ENCODE assay signal across 26 cellular contexts in genomic region chr9:16363073-16363781, GRCh38.
"Had no signal": no experiment of that assay in that cellular context is flagged by ENCODE, and none has a peak within 500 bp of the region (broad histone marks: within the 10 kb centered on the region; RNA-seq: fewer than 3 reads in every experiment).

No MANE protein-coding gene starts in this region.

- H3K4me1 ChIP-seq: gastrocnemius medialis, right lobe of liver had no signal

- H3K4me1 Mint-ChIP-seq: activated naive CD4-positive, alpha-beta T cell treated with anti-CD3 and anti-CD28 coated beads, Interleukin-2, amount 10 ng/mL, durations not matched to agents 7 days and 5 days; activated naive CD8-positive, alpha-beta T cell treated with anti-CD3 and anti-CD28 coated beads, Interleukin-2, amount 10 ng/mL, durations not matched to agents 7 days and 5 days; immature natural killer cell; memory B cell; natural killer cell; stimulated activated effector memory CD8-positive, alpha-beta T cell treated with anti-CD3 and anti-CD28 coated beads, Interleukin-12 subunit alpha, Interleukin-12 subunit beta, amount 100 ng/mL, for 72 hours had no signal

- H3K36me3 Mint-ChIP-seq: activated naive CD4-positive, alpha-beta T cell treated with anti-CD3 and anti-CD28 coated beads, Interleukin-2, amount 10 ng/mL, durations not matched to agents 7 days and 5 days; activated naive CD8-positive, alpha-beta T cell treated with anti-CD3 and anti-CD28 coated beads, Interleukin-2, amount 10 ng/mL, durations not matched to agents 7 days and 5 days; immature natural killer cell; memory B cell; natural killer cell; stimulated activated effector memory CD8-positive, alpha-beta T cell treated with anti-CD3 and anti-CD28 coated beads, Interleukin-12 subunit alpha, Interleukin-12 subunit beta, amount 100 ng/mL, for 72 hours had no signal

- H3K27ac ChIP-seq: right lobe of liver had no signal

- ATAC-seq: gastrocnemius medialis; left lung; natural killer cell; right lobe of liver; stimulated activated effector memory CD8-positive, alpha-beta T cell treated with anti-CD3 and anti-CD28 coated beads, Interleukin-12 subunit alpha, Interleukin-12 subunit beta, amount 100 ng/mL, for 72 hours had no signal

- H3K4me3 Mint-ChIP-seq: activated naive CD4-positive, alpha-beta T cell treated with anti-CD3 and anti-CD28 coated beads, Interleukin-2, amount 10 ng/mL, durations not matched to agents 7 days and 5 days; activated naive CD8-positive, alpha-beta T cell treated with anti-CD3 and anti-CD28 coated beads, Interleukin-2, amount 10 ng/mL, durations not matched to agents 7 days and 5 days; activated T-cell treated with anti-CD3 and anti-CD28 coated beads, Interleukin-2, amount 50 U/mL, for 24 hours; immature natural killer cell; memory B cell; natural killer cell; stimulated activated effector memory CD8-positive, alpha-beta T cell treated with anti-CD3 and anti-CD28 coated beads, Interleukin-12 subunit alpha, Interleukin-12 subunit beta, amount 100 ng/mL, for 72 hours; stimulated activated naive CD8-positive, alpha-beta T cell treated with anti-CD3 and anti-CD28 coated beads, Interleukin-15, Interleukin-2, amounts not matched to agents 100 ng/mL and 50 ng/mL, for 24 hours; T-helper 2 cell treated with Interferon-gamma antibody and Interleukin-4, amounts not matched to agents 5 μg/mL and 100 μg/mL, for 36 hours had no signal

- H3K9me3 ChIP-seq: gastrocnemius medialis, left lung, right lobe of liver, upper lobe of left lung had no signal

- H3K27me3 Mint-ChIP-seq: activated naive CD4-positive, alpha-beta T cell treated with anti-CD3 and anti-CD28 coated beads, Interleukin-2, amount 10 ng/mL, durations not matched to agents 7 days and 5 days; activated naive CD8-positive, alpha-beta T cell treated with anti-CD3 and anti-CD28 coated beads, Interleukin-2, amount 10 ng/mL, durations not matched to agents 7 days and 5 days; activated T-cell treated with anti-CD3 and anti-CD28 coated beads, Interleukin-2, amount 50 U/mL, for 24 hours; memory B cell; stimulated activated naive CD8-positive, alpha-beta T cell treated with anti-CD3 and anti-CD28 coated beads, Interleukin-15, Interleukin-2, amounts not matched to agents 100 ng/mL and 50 ng/mL, for 24 hours had no signal

- H3K27me3 ChIP-seq: gastrocnemius medialis, left lung, right lobe of liver, upper lobe of left lung had no signal

- DNase-seq: activated CD4-positive, alpha-beta T cell treated with anti-CD3 and anti-CD28 coated beads for 4 hours; activated CD4-positive, alpha-beta T cell treated with anti-CD3 and anti-CD28 coated beads, Interleukin-2, amount 50 U/mL, for 4 hours; activated CD8-positive, alpha-beta memory T cell treated with anti-CD3 and anti-CD28 coated beads, Interleukin-2, amount 50 U/mL, for 4 hours; activated gamma-delta T cell; activated naive CD4-positive, alpha-beta T cell treated with anti-CD3 and anti-CD28 coated beads, Interleukin-2, amount 10 ng/mL, durations not matched to agents 7 days and 5 days; activated naive CD8-positive, alpha-beta T cell treated with anti-CD3 and anti-CD28 coated beads, Interleukin-2, amount 10 ng/mL, durations not matched to agents 7 days and 5 days; activated T-cell treated with anti-CD3 and anti-CD28 coated beads, Interleukin-2, amount 50 U/mL, for 24 hours; central memory CD4-positive, alpha-beta T cell; effector CD8-positive, alpha-beta T cell; gastrocnemius medialis; hypothalamus; immature natural killer cell; left lung; natural killer cell; posterior cingulate gyrus; right lobe of liver; stimulated activated CD4-positive, alpha-beta T cell treated with anti-CD3 and anti-CD28 coated beads, Interleukin-12 subunit alpha, Interleukin-12 subunit beta, amount 100 ng/mL, for 4 hours; stimulated activated CD4-positive, alpha-beta T cell treated with anti-CD3 and anti-CD28 coated beads, Interleukin-4, amount 100 ng/mL, for 24 hours; substantia nigra; T-helper 1 cell; upper lobe of left lung had no signal

- H3K27ac Mint-ChIP-seq: activated naive CD4-positive, alpha-beta T cell treated with anti-CD3 and anti-CD28 coated beads, Interleukin-2, amount 10 ng/mL, durations not matched to agents 7 days and 5 days; activated naive CD8-positive, alpha-beta T cell treated with anti-CD3 and anti-CD28 coated beads, Interleukin-2, amount 10 ng/mL, durations not matched to agents 7 days and 5 days; activated T-cell treated with anti-CD3 and anti-CD28 coated beads, Interleukin-2, amount 50 U/mL, for 24 hours; immature natural killer cell; memory B cell; natural killer cell; stimulated activated effector memory CD8-positive, alpha-beta T cell treated with anti-CD3 and anti-CD28 coated beads, Interleukin-12 subunit alpha, Interleukin-12 subunit beta, amount 100 ng/mL, for 72 hours; stimulated activated naive CD8-positive, alpha-beta T cell treated with anti-CD3 and anti-CD28 coated beads, Interleukin-15, Interleukin-2, amounts not matched to agents 100 ng/mL and 50 ng/mL, for 24 hours; T-helper 2 cell treated with Interferon-gamma antibody and Interleukin-4, amounts not matched to agents 5 μg/mL and 100 μg/mL, for 36 hours had no signal

- H3K36me3 ChIP-seq: gastrocnemius medialis, left lung, right lobe of liver, upper lobe of left lung had no signal

- H3K4me3 ChIP-seq: gastrocnemius medialis, left lung, right lobe of liver, skin epidermis, upper lobe of left lung had no signal
